ENCODE assay signal across 15 cellular contexts in genomic region chr2:102520801-102521200, GRCh38. TPM values are rescaled to one million over a fixed set of nuclear protein-coding genes. Genes with fewer than 3 reads are reported as not detected.
"Had no signal": no experiment of that assay in that cellular context is flagged by ENCODE, and none has a peak within 500 bp of the region (broad histone marks: within the 10 kb centered on the region; RNA-seq: fewer than 3 reads in every experiment).

No MANE protein-coding gene starts in this region.

- DNase-seq: activated CD4-positive, alpha-beta T cell treated with anti-CD3 and anti-CD28 coated beads, Interleukin-2, amount 50 U/mL, for 1 hour; activated naive CD4-positive, alpha-beta T cell treated with anti-CD3 and anti-CD28 coated beads, Interleukin-2, amount 50 U/mL, for 16 hours; amniotic stem cell; endodermal cell; glutamatergic neuron; ovary; T-helper 17 cell; thyroid gland; uterus had no signal

- H3K36me3 ChIP-seq: neural progenitor cell, ovary, thyroid gland, uterus had no signal

- H3K4me3 ChIP-seq: neural progenitor cell, ovary, thyroid gland, uterus had no signal

- H3K4me3 Mint-ChIP-seq: endodermal cell, neural progenitor cell, T-helper 17 cell had no signal

- H3K4me1 Mint-ChIP-seq: endodermal cell, neural progenitor cell, T-helper 17 cell had no signal

- H3K36me3 Mint-ChIP-seq: neural progenitor cell had no signal

- H3K4me1 ChIP-seq: neural progenitor cell, thyroid gland, uterus had no signal

- H3K27ac Mint-ChIP-seq: activated T-helper 2 cell treated with anti-CD3 and anti-CD28 coated beads, Interferon-gamma antibody, Interleukin-2, Interleukin-4, amounts not matched to agents 10 μg/mL and 5 μg/mL and 100 μg/mL, durations not matched to agents 14 hours and 24 hours and 36 hours; endodermal cell; neural progenitor cell; T-helper 17 cell had no signal

- H3K9me3 ChIP-seq: ovary, thyroid gland, uterus had no signal

- H3K9me3 Mint-ChIP-seq: activated T-helper 2 cell treated with anti-CD3 and anti-CD28 coated beads, Interferon-gamma antibody, Interleukin-2, Interleukin-4, amounts not matched to agents 10 μg/mL and 5 μg/mL and 100 μg/mL, durations not matched to agents 14 hours and 24 hours and 36 hours; endodermal cell; neural progenitor cell had no signal

RNA-seq across cellular contexts. Expression of gene SLC9A4, which starts 47.8 kb away (rescaled TPM):
- total RNA-seq: cerebellum, dermis microvascular lymphatic vessel endothelial cell, fibroblast of villous mesenchyme, skeletal muscle tissue, thyroid gland had no signal
- polyA plus RNA-seq: ovary had no signal
